In the genomic region with DNA sequence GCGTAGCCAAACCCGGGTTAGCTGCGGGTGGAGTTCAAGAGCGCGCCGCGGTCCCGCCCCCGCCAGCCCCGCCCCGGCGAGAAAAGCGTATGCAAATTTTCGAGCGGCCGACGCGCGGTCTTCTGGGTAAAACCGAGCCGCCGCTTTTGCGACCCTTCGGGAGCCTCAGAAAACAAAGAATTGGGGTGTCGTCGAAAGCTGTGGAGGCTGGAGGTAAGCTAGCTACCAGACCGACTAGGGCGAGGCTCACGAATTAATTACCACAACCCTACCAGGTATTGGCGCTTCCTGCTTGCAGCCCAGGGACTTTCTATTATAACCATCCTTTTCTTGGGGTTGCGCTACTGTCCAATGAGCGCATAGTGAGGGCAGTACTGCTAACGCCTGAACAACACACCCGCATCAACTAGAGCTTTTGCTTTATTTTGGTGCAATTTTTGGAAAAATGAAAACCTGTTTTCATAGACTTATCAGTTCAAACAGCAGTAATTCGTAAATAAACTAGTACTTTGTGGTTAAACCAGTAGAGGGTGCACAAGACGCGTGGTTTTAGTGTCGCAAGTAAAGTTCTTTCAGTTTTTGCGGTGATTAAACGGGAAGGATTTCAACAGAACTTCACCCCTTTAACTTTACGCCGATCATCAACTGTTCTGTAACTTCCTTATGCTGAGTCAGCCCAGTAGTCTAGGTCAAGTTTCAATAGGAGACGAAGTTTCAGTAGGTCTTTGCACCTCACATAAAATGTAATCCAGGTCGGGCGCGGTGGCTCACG, we compare ENCODE assay signal across 8 cellular contexts. TPM values are rescaled to one million over a fixed set of nuclear protein-coding genes. Genes with fewer than 3 reads are reported as not detected.
DNase-seq lines count a peak whose midpoint lies in the region; ATAC-seq lines count a peak whose summit lies in the region.

A gene (plus strand): TSS at position 318 of the 772 bp plus-strand sequence.

- H3K23ac ChIP-seq in mesendoderm (ENCODE audit: low read length) = peak within 1 kb of the TSS; percentile 81

- no peak within 1 kb of the TSS for H4K8ac ChIP-seq in mesendoderm (ENCODE audit: low read depth, low read length)

- DNase-seq in COLO668 (lab: John Stamatoyannopoulos, UW; ENCODE audit: unreplicated experiment) (peak; percentile 87), HPDE6-E6E7 (ENCODE audit: extremely low spot score) (peak; percentile 83), NK-92 (lab: John Stamatoyannopoulos, UW; ENCODE audit: unreplicated experiment) (peak; percentile 56), mesendoderm (peak; percentile 99)
- DNase-seq in activated CD8-positive, alpha-beta memory T cell treated with anti-CD3 and anti-CD28 coated beads for 4 hours (ENCODE audit: low read depth in 2 of 2) = peak; percentile 72 to 76
- peak; percentile 72 for DNase-seq in stimulated activated CD8-positive, alpha-beta memory T cell treated with anti-CD3 and anti-CD28 coated beads, Interleukin-15, amount 100 ng/mL, for 1 hour (ENCODE audit: low read depth)

- H2AK5ac ChIP-seq in mesendoderm (ENCODE audit: low read length) = no peak within 1 kb of the TSS

- no peak within 1 kb of the TSS for H4K5ac ChIP-seq in mesendoderm (ENCODE audit: low read length)

- no peaks in the 10 kb centered on the region for H3K27me3 ChIP-seq in endocrine pancreas (ENCODE audit: control insufficient read depth, insufficient read depth, low read length)
- no peaks in the 10 kb centered on the region for H3K27me3 ChIP-seq in mesendoderm (ENCODE audit: insufficient read depth, low read length, poor library complexity)

- no CpG with 5 or more reads among the region's 47 CpGs for WGBS in mesendoderm (ENCODE audit: extremely low coverage, insufficient coverage, low lambda C conversion rate)

- H2BK15ac ChIP-seq in mesendoderm (replicated peaks; ENCODE audit: low read depth) = no peak within 1 kb of the TSS

- H2BK120ac ChIP-seq in mesendoderm (ENCODE audit: low read depth, low read length) = no peak within 1 kb of the TSS

- H3K4me1 ChIP-seq in endocrine pancreas (ENCODE audit: control insufficient read depth, insufficient read depth, low read length) (peaks cover 14% of the 10 kb centered on the region), mesendoderm (ENCODE audit: control insufficient read depth, low read depth, low read length) (peaks cover 5% of the 10 kb centered on the region)

- peak within 1 kb of the TSS; percentile 56 for H3K18ac ChIP-seq in mesendoderm (ENCODE audit: low read length)

- peak; percentile 61 for ATAC-seq in GM19463 (IDR thresholded peaks at IDR 0.05; ENCODE audit: unreplicated experiment)

- peaks cover 14% of the 10 kb centered on the region for H3K79me2 ChIP-seq in mesendoderm (ENCODE audit: control insufficient read depth, insufficient read depth, low read length)

- H3K9ac ChIP-seq in endocrine pancreas (ENCODE audit: control insufficient read depth, insufficient read depth, low read length) (peak within 1 kb of the TSS; percentile 92), mesendoderm (ENCODE audit: low read length) (peak within 1 kb of the TSS; percentile 90)

- no peaks in the 10 kb centered on the region for H3K9me3 ChIP-seq in endocrine pancreas (ENCODE audit: control insufficient read depth, low read length)

- peaks cover 16% of the 10 kb centered on the region for H3K79me1 ChIP-seq in mesendoderm (ENCODE audit: low read length)

- H3K27ac ChIP-seq in mesendoderm (ENCODE audit: low read depth, low read length) = peak within 1 kb of the TSS; percentile 98

- H3K56ac ChIP-seq in mesendoderm (ENCODE audit: low read length) = peak within 1 kb of the TSS; percentile 94

- peak within 1 kb of the TSS; percentile 92 for H2BK5ac ChIP-seq in mesendoderm (ENCODE audit: low read length)

- H3K4me2 ChIP-seq in mesendoderm (ENCODE audit: low read length) = peak within 1 kb of the TSS; percentile 55

- H3K36me3 ChIP-seq in endocrine pancreas (ENCODE audit: control insufficient read depth, insufficient read depth, low read length) = no peaks in the 10 kb centered on the region
- H3K36me3 ChIP-seq in mesendoderm (ENCODE audit: control insufficient read depth, insufficient read depth, low read length) = no peaks in the 10 kb centered on the region

- H3K4me3 ChIP-seq in endocrine pancreas (ENCODE audit: control insufficient read depth, insufficient read depth, low read length) (peak within 1 kb of the TSS; percentile 83), mesendoderm (ENCODE audit: low read length) (peak within 1 kb of the TSS; percentile 73)

- H3K4ac ChIP-seq in mesendoderm (ENCODE audit: low read depth, low read length) = peak within 1 kb of the TSS; percentile 65

RNA-seq across cellular contexts. Expression of the gene that starts here (rescaled TPM):
- polyA plus RNA-seq in mesendoderm (2013, experiment 1 of 2) = not detected
- polyA plus RNA-seq in mesendoderm (2013, experiment 2 of 2) = not detected

Comparison
In these comparisons a context has a peak if more than half of its experiments do, and no peak if none do; other contexts are left out.
1. Peak in every context shown above with its lines: DNase-seq, ATAC-seq, H3K4me3 ChIP-seq and H3K27ac ChIP-seq.